In the genomic region with DNA sequence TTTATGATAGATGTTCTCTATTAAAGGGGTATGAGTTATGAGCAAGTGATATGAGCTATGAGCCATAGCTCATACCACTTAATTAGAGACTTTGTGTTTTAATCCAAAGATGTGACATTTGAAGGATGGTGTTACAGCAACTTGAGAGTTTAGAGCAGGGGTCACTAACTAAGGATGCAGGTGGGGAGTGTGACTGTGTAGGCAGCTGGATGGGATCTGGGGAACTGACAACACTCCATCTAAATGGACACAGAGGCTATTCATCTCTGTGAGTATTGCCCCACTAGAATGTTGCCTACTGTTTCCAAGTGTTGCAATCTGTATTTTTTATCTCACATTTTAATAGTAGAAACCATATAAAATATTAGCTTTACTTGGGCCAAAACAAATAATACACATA, we compare ENCODE assay signal across 27 cellular contexts.
"Had no signal": no experiment of that assay in that cellular context is flagged by ENCODE, and none has a peak within 500 bp of the region (broad histone marks: within the 10 kb centered on the region; RNA-seq: fewer than 3 reads in every experiment).

No MANE protein-coding gene starts in this region.

- H3K9me3 ChIP-seq: neutrophil, pancreas, prostate gland, right lobe of liver, sigmoid colon, suprapubic skin, testis, tibial artery, transverse colon, upper lobe of right lung, uterus had no signal

- DNase-seq: naive thymus-derived CD8-positive, alpha-beta T cell; nephron progenitor cell; nucleus accumbens; pancreas; retina; right cardiac atrium; right lobe of liver; sigmoid colon; small intestine; stimulated activated CD4-positive, alpha-beta T cell treated with anti-CD3 and anti-CD28 coated beads, Interleukin-1b, Interleukin-23, amount 100 ng/mL, for 48 hours; stimulated activated CD4-positive, alpha-beta T cell treated with anti-CD3 and anti-CD28 coated beads, Interleukin-4, amount 100 ng/mL, for 1 hour; stimulated activated CD4-positive, alpha-beta T cell treated with anti-CD3 and anti-CD28 coated beads, Interleukin-4, amount 100 ng/mL, for 4 hours; stimulated activated CD8-positive, alpha-beta memory T cell treated with anti-CD3 and anti-CD28 coated beads, Interleukin-4, amount 100 ng/mL, for 48 hours; stimulated activated naive CD4-positive, alpha-beta T cell; stimulated activated naive CD8-positive, alpha-beta T cell treated with anti-CD3 and anti-CD28 coated beads, Interleukin-15, amount 100 ng/mL, for 72 hours; stimulated activated naive CD8-positive, alpha-beta T cell treated with anti-CD3 and anti-CD28 coated beads, Interleukin-15, Interleukin-2, amounts not matched to agents 100 U/mL and 50 U/mL, for 24 hours; substantia nigra; testis; tibial artery; transverse colon; upper lobe of right lung; uterus had no signal

- H3K27ac ChIP-seq: neutrophil, pancreas, prostate gland, right lobe of liver, sigmoid colon, suprapubic skin, testis, tibial artery, transverse colon, upper lobe of right lung, uterus had no signal

- ATAC-seq: naive thymus-derived CD8-positive, alpha-beta T cell; natural killer cell treated with Interleukin-12 subunit alpha and Interleukin-12 subunit beta and Interleukin-15 and Interleukin-18, amount 100 ng/mL, for 72 hours; pancreas; right lobe of liver; stimulated activated memory B cell treated with anti-CD40 and anti-IgM and Interleukin-4, amounts not matched to agents 10 μg/mL and 1 μg/mL and 100 μg/mL, for 72 hours; stimulated activated naive CD8-positive, alpha-beta T cell treated with anti-CD3 and anti-CD28 coated beads, Interleukin-15, amount 100 ng/mL, for 72 hours; stimulated activated naive CD8-positive, alpha-beta T cell treated with anti-CD3 and anti-CD28 coated beads, Interleukin-15, Interleukin-2, amounts not matched to agents 100 U/mL and 50 U/mL, for 24 hours; upper lobe of right lung had no signal

- H3K4me3 ChIP-seq: pancreas, prostate gland, right lobe of liver, sigmoid colon, suprapubic skin, testis, tibial artery, transverse colon, upper lobe of right lung, uterus had no signal

- H3K27me3 ChIP-seq: neutrophil, pancreas, right lobe of liver, sigmoid colon, suprapubic skin, testis, tibial artery, transverse colon, upper lobe of right lung, uterus had no signal

- H3K36me3 ChIP-seq: neutrophil, pancreas, prostate gland, right lobe of liver, sigmoid colon, suprapubic skin, tibial artery, transverse colon, upper lobe of right lung, uterus had no signal

- H3K4me1 ChIP-seq: pancreas, prostate gland, right lobe of liver, sigmoid colon, suprapubic skin, testis, tibial artery, transverse colon, upper lobe of right lung, uterus had no signal
